8 cellular contexts compared by ENCODE assay signal in the genomic region with DNA sequence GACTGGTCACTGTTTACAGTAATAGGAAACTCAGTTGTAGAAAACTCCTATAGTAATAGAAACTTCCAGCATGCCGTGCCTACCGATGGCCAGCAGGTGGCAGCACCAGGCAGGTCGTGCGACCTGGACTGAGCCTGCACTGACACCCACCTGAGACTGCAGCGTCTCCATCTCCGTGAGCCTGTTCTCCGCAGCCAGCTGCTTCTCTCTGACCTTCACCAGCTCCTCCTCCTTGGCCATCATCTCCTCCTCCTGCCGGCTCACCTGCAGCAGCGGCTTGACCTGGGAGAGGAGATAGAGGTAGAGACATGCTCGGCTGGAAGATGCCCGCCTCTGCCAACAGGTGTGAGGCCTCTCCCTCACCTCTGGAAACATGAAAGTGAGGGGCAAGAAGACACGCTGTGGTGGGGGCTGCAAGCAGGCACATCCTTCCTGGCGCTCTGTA. TPM values are rescaled to one million over a fixed set of nuclear protein-coding genes. Genes with fewer than 3 reads are reported as not detected.
DNase-seq lines count a peak whose midpoint lies in the region; ATAC-seq and TF ChIP-seq lines count a peak whose summit lies in the region.

No MANE protein-coding gene starts in this region.

- no peaks in the 10 kb centered on the region for H3K9me3 ChIP-seq in WERI-Rb-1 (ENCODE audit: severe bottlenecking)

- no peaks in the 10 kb centered on the region for H3K9me3 Mint-ChIP-seq in brain

- peak; percentile 44 to 46 for DNase-seq in NCI-H2081 (lab: John Stamatoyannopoulos, UW)
- no peak for DNase-seq in NCI-H2081 treated with DMSO at 0.1 percent for 48 hours (lab: John Stamatoyannopoulos, UW)
- DNase-seq in NCI-H2029 treated with DMSO at 0.1 percent for 48 hours (lab: John Stamatoyannopoulos, UW): peak; percentile 14
- DNase-seq in WERI-Rb-1: peak; percentile 67
- DNase-seq in iPS-NIHi11 (ENCODE audit: low spot score): peak; percentile 91
- peak; percentile 67 to 77 for DNase-seq in stimulated activated CD4-positive, alpha-beta T cell treated with anti-CD3 and anti-CD28 coated beads, Interleukin-15, amount 100 ng/mL, for 1 hour (ENCODE audit: low read depth in 1 of 2, low spot score in 1 of 2)

- H3K4me3 ChIP-seq in WERI-Rb-1 (ENCODE audit: low read depth, low read length): no peak overlapping the region

- ATAC-seq in GM18520 (IDR thresholded peaks at IDR 0.05; ENCODE audit: unreplicated experiment): no peak

- H3K36me3 Mint-ChIP-seq in brain: peaks cover 58% of the 10 kb centered on the region

- no peaks in the 10 kb centered on the region for H3K27me3 ChIP-seq in WERI-Rb-1 (ENCODE audit: insufficient read depth, low read depth, severe bottlenecking)

- H3K27ac ChIP-seq in WERI-Rb-1: no peak overlapping the region

- H3K36me3 ChIP-seq in WERI-Rb-1: peaks cover 93% of the 10 kb centered on the region

- TF ChIP-seq CTCF in WERI-Rb-1 (IDR thresholded peaks at IDR 0.05; ENCODE audit: low read depth, low read length): peak; percentile 92
- peak; percentile 94 to 96 for TF ChIP-seq CTCF in brain (conservative IDR thresholded peaks at IDR 0.05)

- H3K27me3 Mint-ChIP-seq in brain: no peaks in the 10 kb centered on the region

- H3K4me3 Mint-ChIP-seq in brain: no peak overlapping the region

- no peaks in the 10 kb centered on the region for H3K4me1 Mint-ChIP-seq in brain

- peak overlapping the region in 1 of 5 experiments; percentile 1 for H3K27ac Mint-ChIP-seq in brain

RNA-seq across cellular contexts. Expression of a gene that starts 48.5 kb away (rescaled TPM):
- 5.0 TPM for polyA plus RNA-seq in brain (ENCODE audit: insufficient read depth, low read depth, low replicate concordance)
